ENCODE assay signal across 1 cellular context in genomic region chr13:36999054-36999927, GRCh38.
A peak's percentile ranks its signal among the peaks of the same experiment; 100 is the strongest.
TF ChIP-seq lines count a peak whose summit lies in the region.

A gene with protein sequence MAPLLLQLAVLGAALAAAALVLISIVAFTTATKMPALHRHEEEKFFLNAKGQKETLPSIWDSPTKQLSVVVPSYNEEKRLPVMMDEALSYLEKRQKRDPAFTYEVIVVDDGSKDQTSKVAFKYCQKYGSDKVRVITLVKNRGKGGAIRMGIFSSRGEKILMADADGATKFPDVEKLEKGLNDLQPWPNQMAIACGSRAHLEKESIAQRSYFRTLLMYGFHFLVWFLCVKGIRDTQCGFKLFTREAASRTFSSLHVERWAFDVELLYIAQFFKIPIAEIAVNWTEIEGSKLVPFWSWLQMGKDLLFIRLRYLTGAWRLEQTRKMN (minus strand): TSS chr13:36999340. CDS start chr13:36999300, 40 bp downstream.

TF ChIP-seq in GM12878, 131 proteins besides CTCF, POLR2A, EP300 and RAD21 (continued from another document and continues in another):
- TF ChIP-seq RELB (IDR thresholded peaks at IDR 0.05; ENCODE audit: low read depth) (peak; percentile 92), CBX3 (IDR thresholded peaks at IDR 0.05; ENCODE audit: borderline replicate concordance, low read depth) (no peak), GATAD2B (conservative IDR thresholded peaks at IDR 0.05; ENCODE audit: low read depth) (peak; percentile 82), ZNF622 (IDR thresholded peaks at IDR 0.05) (no peak), SMAD1 (IDR thresholded peaks at IDR 0.05; ENCODE audit: low read depth, partially characterized antibody) (no peak), SRF (IDR thresholded peaks at IDR 0.05; ENCODE audit: low read depth in 2 of 2, low read length in 2 of 2) (no peak; a peak in 1 of 4 replicates), CHD4 (IDR thresholded peaks at IDR 0.05) (no peak), BCL11A (IDR thresholded peaks at IDR 0.05; ENCODE audit: low read depth, low read length) (peak; percentile 25; the same call in 1 of the 2 replicates), WRNIP1 (IDR thresholded peaks at IDR 0.05; ENCODE audit: borderline replicate concordance, low read depth, low read length) (no peak), FOXK2 (IDR thresholded peaks at IDR 0.05) (no peak), FOS (IDR thresholded peaks at IDR 0.05; ENCODE audit: borderline replicate concordance, extremely low read depth, insufficient read length) (no peak), NFIC (IDR thresholded peaks at IDR 0.05; ENCODE audit: low read depth, low read length) (no peak), TBL1XR1 (IDR thresholded peaks at IDR 0.05; ENCODE audit: low read depth, low read length) (no peak), RB1 (IDR thresholded peaks at IDR 0.05; ENCODE audit: borderline replicate concordance) (peak; percentile 98; the same call in 1 of the 2 replicates), POU2F2 (IDR thresholded peaks at IDR 0.05; ENCODE audit: borderline replicate concordance, low read depth, low read length) (peak; percentile 75; the same call in 1 of the 3 replicates), MXI1 (IDR thresholded peaks at IDR 0.05; ENCODE audit: low read depth, low read length) (peak; percentile 18), ZNF24 (IDR thresholded peaks at IDR 0.05) (peak; percentile 78), PRDM15 (CRISPR knock-in tag; IDR thresholded peaks at IDR 0.05) (no peak), NFXL1 (IDR thresholded peaks at IDR 0.05; ENCODE audit: borderline replicate concordance) (0 out of 2 replicates have a peak, but pooled peaks have one; percentile 61), ZNF687 (IDR thresholded peaks at IDR 0.05) (peak; percentile 90), ZSCAN29 (IDR thresholded peaks at IDR 0.05) (peak; percentile 55; the same call in 1 of the 2 replicates), ZBED1 (IDR thresholded peaks at IDR 0.05; ENCODE audit: borderline replicate concordance) (no peak), IRF3 (IDR thresholded peaks at IDR 0.05) (no peak)
- TF ChIP-seq, protein P1, sequence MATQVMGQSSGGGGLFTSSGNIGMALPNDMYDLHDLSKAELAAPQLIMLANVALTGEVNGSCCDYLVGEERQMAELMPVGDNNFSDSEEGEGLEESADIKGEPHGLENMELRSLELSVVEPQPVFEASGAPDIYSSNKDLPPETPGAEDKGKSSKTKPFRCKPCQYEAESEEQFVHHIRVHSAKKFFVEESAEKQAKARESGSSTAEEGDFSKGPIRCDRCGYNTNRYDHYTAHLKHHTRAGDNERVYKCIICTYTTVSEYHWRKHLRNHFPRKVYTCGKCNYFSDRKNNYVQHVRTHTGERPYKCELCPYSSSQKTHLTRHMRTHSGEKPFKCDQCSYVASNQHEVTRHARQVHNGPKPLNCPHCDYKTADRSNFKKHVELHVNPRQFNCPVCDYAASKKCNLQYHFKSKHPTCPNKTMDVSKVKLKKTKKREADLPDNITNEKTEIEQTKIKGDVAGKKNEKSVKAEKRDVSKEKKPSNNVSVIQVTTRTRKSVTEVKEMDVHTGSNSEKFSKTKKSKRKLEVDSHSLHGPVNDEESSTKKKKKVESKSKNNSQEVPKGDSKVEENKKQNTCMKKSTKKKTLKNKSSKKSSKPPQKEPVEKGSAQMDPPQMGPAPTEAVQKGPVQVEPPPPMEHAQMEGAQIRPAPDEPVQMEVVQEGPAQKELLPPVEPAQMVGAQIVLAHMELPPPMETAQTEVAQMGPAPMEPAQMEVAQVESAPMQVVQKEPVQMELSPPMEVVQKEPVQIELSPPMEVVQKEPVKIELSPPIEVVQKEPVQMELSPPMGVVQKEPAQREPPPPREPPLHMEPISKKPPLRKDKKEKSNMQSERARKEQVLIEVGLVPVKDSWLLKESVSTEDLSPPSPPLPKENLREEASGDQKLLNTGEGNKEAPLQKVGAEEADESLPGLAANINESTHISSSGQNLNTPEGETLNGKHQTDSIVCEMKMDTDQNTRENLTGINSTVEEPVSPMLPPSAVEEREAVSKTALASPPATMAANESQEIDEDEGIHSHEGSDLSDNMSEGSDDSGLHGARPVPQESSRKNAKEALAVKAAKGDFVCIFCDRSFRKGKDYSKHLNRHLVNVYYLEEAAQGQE (IDR thresholded peaks at IDR 0.05; ENCODE audit: low read depth, low read length) = 0 out of 2 replicates have a peak, but pooled peaks have one; percentile 5
- TF ChIP-seq, protein P2, sequence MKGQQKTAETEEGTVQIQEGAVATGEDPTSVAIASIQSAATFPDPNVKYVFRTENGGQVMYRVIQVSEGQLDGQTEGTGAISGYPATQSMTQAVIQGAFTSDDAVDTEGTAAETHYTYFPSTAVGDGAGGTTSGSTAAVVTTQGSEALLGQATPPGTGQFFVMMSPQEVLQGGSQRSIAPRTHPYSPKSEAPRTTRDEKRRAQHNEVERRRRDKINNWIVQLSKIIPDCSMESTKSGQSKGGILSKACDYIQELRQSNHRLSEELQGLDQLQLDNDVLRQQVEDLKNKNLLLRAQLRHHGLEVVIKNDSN (IDR thresholded peaks at IDR 0.05; ENCODE audit: borderline replicate concordance, extremely low read length, insufficient read depth, low read depth, low read length) = no peak
- TF ChIP-seq, protein P3, sequence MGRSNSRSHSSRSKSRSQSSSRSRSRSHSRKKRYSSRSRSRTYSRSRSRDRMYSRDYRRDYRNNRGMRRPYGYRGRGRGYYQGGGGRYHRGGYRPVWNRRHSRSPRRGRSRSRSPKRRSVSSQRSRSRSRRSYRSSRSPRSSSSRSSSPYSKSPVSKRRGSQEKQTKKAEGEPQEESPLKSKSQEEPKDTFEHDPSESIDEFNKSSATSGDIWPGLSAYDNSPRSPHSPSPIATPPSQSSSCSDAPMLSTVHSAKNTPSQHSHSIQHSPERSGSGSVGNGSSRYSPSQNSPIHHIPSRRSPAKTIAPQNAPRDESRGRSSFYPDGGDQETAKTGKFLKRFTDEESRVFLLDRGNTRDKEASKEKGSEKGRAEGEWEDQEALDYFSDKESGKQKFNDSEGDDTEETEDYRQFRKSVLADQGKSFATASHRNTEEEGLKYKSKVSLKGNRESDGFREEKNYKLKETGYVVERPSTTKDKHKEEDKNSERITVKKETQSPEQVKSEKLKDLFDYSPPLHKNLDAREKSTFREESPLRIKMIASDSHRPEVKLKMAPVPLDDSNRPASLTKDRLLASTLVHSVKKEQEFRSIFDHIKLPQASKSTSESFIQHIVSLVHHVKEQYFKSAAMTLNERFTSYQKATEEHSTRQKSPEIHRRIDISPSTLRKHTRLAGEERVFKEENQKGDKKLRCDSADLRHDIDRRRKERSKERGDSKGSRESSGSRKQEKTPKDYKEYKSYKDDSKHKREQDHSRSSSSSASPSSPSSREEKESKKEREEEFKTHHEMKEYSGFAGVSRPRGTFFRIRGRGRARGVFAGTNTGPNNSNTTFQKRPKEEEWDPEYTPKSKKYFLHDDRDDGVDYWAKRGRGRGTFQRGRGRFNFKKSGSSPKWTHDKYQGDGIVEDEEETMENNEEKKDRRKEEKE (IDR thresholded peaks at IDR 0.05) = peak; percentile 36; the same call in 1 of the 2 replicates
- TF ChIP-seq, protein P4, sequence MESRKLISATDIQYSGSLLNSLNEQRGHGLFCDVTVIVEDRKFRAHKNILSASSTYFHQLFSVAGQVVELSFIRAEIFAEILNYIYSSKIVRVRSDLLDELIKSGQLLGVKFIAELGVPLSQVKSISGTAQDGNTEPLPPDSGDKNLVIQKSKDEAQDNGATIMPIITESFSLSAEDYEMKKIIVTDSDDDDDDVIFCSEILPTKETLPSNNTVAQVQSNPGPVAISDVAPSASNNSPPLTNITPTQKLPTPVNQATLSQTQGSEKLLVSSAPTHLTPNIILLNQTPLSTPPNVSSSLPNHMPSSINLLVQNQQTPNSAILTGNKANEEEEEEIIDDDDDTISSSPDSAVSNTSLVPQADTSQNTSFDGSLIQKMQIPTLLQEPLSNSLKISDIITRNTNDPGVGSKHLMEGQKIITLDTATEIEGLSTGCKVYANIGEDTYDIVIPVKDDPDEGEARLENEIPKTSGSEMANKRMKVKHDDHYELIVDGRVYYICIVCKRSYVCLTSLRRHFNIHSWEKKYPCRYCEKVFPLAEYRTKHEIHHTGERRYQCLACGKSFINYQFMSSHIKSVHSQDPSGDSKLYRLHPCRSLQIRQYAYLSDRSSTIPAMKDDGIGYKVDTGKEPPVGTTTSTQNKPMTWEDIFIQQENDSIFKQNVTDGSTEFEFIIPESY (IDR thresholded peaks at IDR 0.05) = no peak
- TF ChIP-seq, protein P5, sequence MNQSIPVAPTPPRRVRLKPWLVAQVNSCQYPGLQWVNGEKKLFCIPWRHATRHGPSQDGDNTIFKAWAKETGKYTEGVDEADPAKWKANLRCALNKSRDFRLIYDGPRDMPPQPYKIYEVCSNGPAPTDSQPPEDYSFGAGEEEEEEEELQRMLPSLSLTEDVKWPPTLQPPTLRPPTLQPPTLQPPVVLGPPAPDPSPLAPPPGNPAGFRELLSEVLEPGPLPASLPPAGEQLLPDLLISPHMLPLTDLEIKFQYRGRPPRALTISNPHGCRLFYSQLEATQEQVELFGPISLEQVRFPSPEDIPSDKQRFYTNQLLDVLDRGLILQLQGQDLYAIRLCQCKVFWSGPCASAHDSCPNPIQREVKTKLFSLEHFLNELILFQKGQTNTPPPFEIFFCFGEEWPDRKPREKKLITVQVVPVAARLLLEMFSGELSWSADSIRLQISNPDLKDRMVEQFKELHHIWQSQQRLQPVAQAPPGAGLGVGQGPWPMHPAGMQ (IDR thresholded peaks at IDR 0.05; ENCODE audit: borderline replicate concordance) = no peak
- TF ChIP-seq, protein P6, sequence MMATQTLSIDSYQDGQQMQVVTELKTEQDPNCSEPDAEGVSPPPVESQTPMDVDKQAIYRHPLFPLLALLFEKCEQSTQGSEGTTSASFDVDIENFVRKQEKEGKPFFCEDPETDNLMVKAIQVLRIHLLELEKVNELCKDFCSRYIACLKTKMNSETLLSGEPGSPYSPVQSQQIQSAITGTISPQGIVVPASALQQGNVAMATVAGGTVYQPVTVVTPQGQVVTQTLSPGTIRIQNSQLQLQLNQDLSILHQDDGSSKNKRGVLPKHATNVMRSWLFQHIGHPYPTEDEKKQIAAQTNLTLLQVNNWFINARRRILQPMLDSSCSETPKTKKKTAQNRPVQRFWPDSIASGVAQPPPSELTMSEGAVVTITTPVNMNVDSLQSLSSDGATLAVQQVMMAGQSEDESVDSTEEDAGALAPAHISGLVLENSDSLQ (IDR thresholded peaks at IDR 0.05) = no peak
